ENCODE assay signal across 1 cellular context in the genomic region with DNA sequence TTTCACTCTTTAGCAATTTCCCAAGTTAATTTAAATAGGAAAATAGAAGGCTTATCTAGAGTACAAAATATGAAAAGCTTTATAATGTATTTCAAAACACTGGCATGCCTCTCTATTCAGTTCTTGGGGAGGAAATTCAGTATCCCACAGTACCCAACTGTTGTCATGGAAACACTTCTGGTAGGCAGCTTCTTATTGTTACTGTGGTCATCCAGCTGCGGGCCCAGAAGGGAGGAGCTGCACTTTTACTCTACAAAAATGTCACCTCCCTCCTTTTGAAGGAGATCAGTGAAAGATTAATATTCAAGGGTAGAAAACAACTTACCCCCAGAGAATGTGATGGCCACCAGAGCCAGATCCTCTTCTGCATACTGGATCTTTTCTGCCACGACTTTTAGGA.
TF ChIP-seq lines count a peak whose summit lies in the region.

No MANE protein-coding gene starts in this region.

TF ChIP-seq in GM23338, 12 proteins besides CTCF, POLR2A, EP300 and RAD21 (continued from another document):
- TF ChIP-seq, protein P1, sequence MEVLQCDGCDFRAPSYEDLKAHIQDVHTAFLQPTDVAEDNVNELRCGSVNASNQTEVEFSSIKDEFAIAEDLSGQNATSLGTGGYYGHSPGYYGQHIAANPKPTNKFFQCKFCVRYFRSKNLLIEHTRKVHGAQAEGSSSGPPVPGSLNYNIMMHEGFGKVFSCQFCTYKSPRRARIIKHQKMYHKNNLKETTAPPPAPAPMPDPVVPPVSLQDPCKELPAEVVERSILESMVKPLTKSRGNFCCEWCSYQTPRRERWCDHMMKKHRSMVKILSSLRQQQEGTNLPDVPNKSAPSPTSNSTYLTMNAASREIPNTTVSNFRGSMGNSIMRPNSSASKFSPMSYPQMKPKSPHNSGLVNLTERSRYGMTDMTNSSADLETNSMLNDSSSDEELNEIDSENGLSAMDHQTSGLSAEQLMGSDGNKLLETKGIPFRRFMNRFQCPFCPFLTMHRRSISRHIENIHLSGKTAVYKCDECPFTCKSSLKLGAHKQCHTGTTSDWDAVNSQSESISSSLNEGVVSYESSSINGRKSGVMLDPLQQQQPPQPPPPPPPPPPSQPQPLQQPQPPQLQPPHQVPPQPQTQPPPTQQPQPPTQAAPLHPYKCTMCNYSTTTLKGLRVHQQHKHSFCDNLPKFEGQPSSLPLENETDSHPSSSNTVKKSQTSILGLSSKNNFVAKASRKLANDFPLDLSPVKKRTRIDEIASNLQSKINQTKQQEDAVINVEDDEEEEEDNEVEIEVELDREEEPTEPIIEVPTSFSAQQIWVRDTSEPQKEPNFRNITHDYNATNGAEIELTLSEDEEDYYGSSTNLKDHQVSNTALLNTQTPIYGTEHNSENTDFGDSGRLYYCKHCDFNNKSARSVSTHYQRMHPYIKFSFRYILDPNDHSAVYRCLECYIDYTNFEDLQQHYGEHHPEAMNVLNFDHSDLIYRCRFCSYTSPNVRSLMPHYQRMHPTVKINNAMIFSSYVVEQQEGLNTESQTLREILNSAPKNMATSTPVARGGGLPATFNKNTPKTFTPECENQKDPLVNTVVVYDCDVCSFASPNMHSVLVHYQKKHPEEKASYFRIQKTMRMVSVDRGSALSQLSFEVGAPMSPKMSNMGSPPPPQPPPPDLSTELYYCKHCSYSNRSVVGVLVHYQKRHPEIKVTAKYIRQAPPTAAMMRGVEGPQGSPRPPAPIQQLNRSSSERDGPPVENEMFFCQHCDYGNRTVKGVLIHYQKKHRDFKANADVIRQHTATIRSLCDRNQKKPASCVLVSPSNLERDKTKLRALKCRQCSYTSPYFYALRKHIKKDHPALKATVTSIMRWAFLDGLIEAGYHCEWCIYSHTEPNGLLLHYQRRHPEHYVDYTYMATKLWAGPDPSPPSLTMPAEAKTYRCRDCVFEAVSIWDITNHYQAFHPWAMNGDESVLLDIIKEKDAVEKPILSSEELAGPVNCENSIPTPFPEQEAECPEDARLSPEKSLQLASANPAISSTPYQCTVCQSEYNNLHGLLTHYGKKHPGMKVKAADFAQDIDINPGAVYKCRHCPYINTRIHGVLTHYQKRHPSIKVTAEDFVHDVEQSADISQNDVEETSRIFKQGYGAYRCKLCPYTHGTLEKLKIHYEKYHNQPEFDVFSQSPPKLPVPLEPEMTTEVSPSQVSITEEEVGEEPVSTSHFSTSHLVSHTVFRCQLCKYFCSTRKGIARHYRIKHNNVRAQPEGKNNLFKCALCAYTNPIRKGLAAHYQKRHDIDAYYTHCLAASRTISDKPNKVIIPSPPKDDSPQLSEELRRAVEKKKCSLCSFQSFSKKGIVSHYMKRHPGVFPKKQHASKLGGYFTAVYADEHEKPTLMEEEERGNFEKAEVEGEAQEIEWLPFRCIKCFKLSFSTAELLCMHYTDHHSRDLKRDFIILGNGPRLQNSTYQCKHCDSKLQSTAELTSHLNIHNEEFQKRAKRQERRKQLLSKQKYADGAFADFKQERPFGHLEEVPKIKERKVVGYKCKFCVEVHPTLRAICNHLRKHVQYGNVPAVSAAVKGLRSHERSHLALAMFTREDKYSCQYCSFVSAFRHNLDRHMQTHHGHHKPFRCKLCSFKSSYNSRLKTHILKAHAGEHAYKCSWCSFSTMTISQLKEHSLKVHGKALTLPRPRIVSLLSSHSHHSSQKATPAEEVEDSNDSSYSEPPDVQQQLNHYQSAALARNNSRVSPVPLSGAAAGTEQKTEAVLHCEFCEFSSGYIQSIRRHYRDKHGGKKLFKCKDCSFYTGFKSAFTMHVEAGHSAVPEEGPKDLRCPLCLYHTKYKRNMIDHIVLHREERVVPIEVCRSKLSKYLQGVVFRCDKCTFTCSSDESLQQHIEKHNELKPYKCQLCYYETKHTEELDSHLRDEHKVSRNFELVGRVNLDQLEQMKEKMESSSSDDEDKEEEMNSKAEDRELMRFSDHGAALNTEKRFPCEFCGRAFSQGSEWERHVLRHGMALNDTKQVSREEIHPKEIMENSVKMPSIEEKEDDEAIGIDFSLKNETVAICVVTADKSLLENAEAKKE (CRISPR knock-in tag; IDR thresholded peaks at IDR 0.05): no peak
- no peak for TF ChIP-seq CREB1 (CRISPR knock-in tag; IDR thresholded peaks at IDR 0.05; ENCODE audit: low read depth)
- no peak for TF ChIP-seq ZNF331 (CRISPR knock-in tag; IDR thresholded peaks at IDR 0.05; ENCODE audit: low read depth)
- no peak for TF ChIP-seq EZH2 (IDR thresholded peaks at IDR 0.05; ENCODE audit: low read depth, unreplicated experiment)
